Comparison of ENCODE assay signal across 8 cellular contexts in genomic region chr11:20360650-20361049, GRCh38. TPM values are rescaled to one million over a fixed set of nuclear protein-coding genes. Genes with fewer than 3 reads are reported as not detected.
DNase-seq lines count a peak whose midpoint lies in the region; ATAC-seq lines count a peak whose summit lies in the region.

No MANE protein-coding gene starts in this region.

- ATAC-seq in HG03565 (IDR thresholded peaks at IDR 0.05; ENCODE audit: unreplicated experiment) (peak; percentile 39), left lobe of liver (peak; percentile 56), GM18907 (IDR thresholded peaks at IDR 0.05; ENCODE audit: unreplicated experiment) (no peak), GM21576 (IDR thresholded peaks at IDR 0.05; ENCODE audit: unreplicated experiment) (no peak)

- DNase-seq in DMS53 (lab: John Stamatoyannopoulos, UW) (peak; percentile 77), left lobe of liver (ENCODE audit: low spot score) (peak; percentile 50), KG1 (lab: John Stamatoyannopoulos, UW) (no peak), HUDEP-2 (lab: John Stamatoyannopoulos, UW; ENCODE audit: unreplicated experiment in 76 of 76) (no peak)
- peak; percentile 20 for DNase-seq in activated CD4-positive, alpha-beta T cell treated with anti-CD3 and anti-CD28 coated beads, Interleukin-2, amount 50 U/mL, for 1 hour

RNA-seq across cellular contexts. Expression of gene HTATIP2, which starts 2.9 kb away (rescaled TPM):
- total RNA-seq in left lobe of liver = 68.0 TPM

RNA-seq across cellular contexts. Expression of gene PRMT3, which starts 26.9 kb away (rescaled TPM):
- 4.1 TPM for total RNA-seq in left lobe of liver

Comparison
In these comparisons a context has a peak if more than half of its experiments do, and no peak if none do; other contexts are left out.
1. DNase-seq: peak in DMS53 (single experiment), activated CD4-positive, alpha-beta T cell treated with anti-CD3 and anti-CD28 coated beads, Interleukin-2, amount 50 U/mL, for 1 hour (single experiment) and left lobe of liver (single experiment); none in KG1 (single experiment) and HUDEP-2 (0 of 76).
2. ATAC-seq: peak in HG03565 (single experiment) and left lobe of liver (single experiment); none in GM18907 (single experiment) and GM21576 (single experiment).